8 cellular contexts compared by ENCODE assay signal in the genomic region with DNA sequence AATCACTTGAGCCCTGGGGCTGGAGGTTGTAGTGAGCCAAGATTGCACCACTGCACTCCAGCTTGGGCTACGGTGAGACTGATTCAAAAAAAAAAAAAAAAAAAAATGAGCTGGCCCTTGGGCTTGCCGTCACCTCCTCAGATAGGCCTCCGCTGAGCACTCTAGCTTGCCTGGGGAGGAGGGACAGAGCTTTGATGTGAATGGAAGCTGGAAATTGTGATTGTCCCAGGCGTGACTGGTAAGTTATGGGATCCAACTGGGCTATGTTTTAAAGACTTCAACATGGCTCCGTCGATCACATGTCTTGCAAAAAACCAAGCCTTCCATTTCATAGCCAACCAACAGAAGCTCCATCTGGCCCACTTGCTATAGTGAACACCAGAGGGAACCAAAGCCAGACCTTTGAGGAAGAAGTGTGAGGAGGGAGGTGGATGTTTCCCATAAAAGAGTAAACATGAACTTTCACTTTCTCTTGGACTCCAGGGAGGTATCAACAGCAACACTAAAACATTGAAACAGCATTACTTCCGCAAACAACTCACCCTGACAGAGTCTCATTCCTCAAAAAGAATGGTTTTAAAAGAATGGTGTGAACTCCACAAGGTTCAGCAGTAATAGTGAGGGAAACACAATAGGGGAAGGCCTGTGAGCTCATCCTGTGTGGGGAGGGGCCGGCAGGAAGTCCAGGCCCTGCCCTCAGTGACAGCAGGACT. TPM values are rescaled to one million over a fixed set of nuclear protein-coding genes. Genes with fewer than 3 reads are reported as not detected.
DNase-seq lines count a peak whose midpoint lies in the region; ATAC-seq and TF ChIP-seq lines count a peak whose summit lies in the region.

No MANE protein-coding gene starts in this region.

- no peaks in the 10 kb centered on the region for H3K27me3 Mint-ChIP-seq in progenitor cell of endocrine pancreas
- H3K27me3 Mint-ChIP-seq in CD4-positive, alpha-beta memory T cell = peaks cover 1 to 5% of the 10 kb centered on the region in 2 donors

- TF ChIP-seq CTCF in AG09319 (IDR thresholded peaks at IDR 0.05; ENCODE audit: low read depth, low read length) = peak; percentile 50
- TF ChIP-seq CTCF in progenitor cell of endocrine pancreas (IDR thresholded peaks at IDR 0.05; ENCODE audit: unreplicated experiment) = peak; percentile 8

- no peaks in the 10 kb centered on the region for H3K36me3 ChIP-seq in CD4-positive, alpha-beta memory T cell (ENCODE audit: insufficient read depth, low read length)

- peak; percentile 56 for ATAC-seq in GM18867 (IDR thresholded peaks at IDR 0.05; ENCODE audit: unreplicated experiment)
- peak; percentile 57 for ATAC-seq in HG03060 (IDR thresholded peaks at IDR 0.05; ENCODE audit: low read depth, unreplicated experiment)

- H3K9me3 Mint-ChIP-seq in progenitor cell of endocrine pancreas (ENCODE audit: low read depth) = peaks cover 7% of the 10 kb centered on the region
- H3K9me3 Mint-ChIP-seq in CD4-positive, alpha-beta memory T cell = peaks cover 0 to 14% (median 13%) of the 10 kb centered on the region in 8 donors

- CTCF ChIA-PET in CD4-positive, alpha-beta memory T cell (lab: Charles Lee; ENCODE audit: partially characterized antibody) = interaction anchor here (0.6 kb wide), 1 partner anchor 564 kb away, joined by 3 read pairs; no protein-coding TSS in a partner anchor

- DNase-seq in AG09319 (ENCODE audit: extremely low read depth, low read depth) (peak; percentile 42), RPMI8226 (peak; percentile 24), fibroblast of peridontal ligament (ENCODE audit: extremely low read depth) (peak; percentile 93), progenitor cell of endocrine pancreas (ENCODE audit: low spot score, unreplicated experiment) (no peak), NCI-H1092 (lab: John Stamatoyannopoulos, UW) (no peak)
- DNase-seq in CD4-positive, alpha-beta memory T cell = no peak

- intact Hi-C loops in CD4-positive, alpha-beta memory T cell (cut with micrococcal nuclease) = no loop called here

- H3K4me1 ChIP-seq in CD4-positive, alpha-beta memory T cell (ENCODE audit: insufficient read depth, low read length) = no peaks in the 10 kb centered on the region

- H3K27me3 ChIP-seq in CD4-positive, alpha-beta memory T cell (ENCODE audit: insufficient read depth, low read length) = no peaks in the 10 kb centered on the region

- H3K4me3 ChIP-seq in CD4-positive, alpha-beta memory T cell (ENCODE audit: low read length in 2 of 2) = no peak overlapping the region

- peaks cover 2% of the 10 kb centered on the region for H3K36me3 Mint-ChIP-seq in progenitor cell of endocrine pancreas (ENCODE audit: insufficient read depth)
- no peaks in the 10 kb centered on the region for H3K36me3 Mint-ChIP-seq in CD4-positive, alpha-beta memory T cell

- H3K4me1 Mint-ChIP-seq in progenitor cell of endocrine pancreas (ENCODE audit: low read depth) = peaks cover 5% of the 10 kb centered on the region
- H3K4me1 Mint-ChIP-seq in CD4-positive, alpha-beta memory T cell = peaks cover 0 to 4% (median 0%) of the 10 kb centered on the region in 4 donors

- no peak overlapping the region for H3K27ac Mint-ChIP-seq in progenitor cell of endocrine pancreas
- no peak overlapping the region for H3K27ac Mint-ChIP-seq in CD4-positive, alpha-beta memory T cell

- no peak overlapping the region for H3K27ac ChIP-seq in CD4-positive, alpha-beta memory T cell (ENCODE audit: low read depth, low read length)

- no peaks in the 10 kb centered on the region for H3K9me3 ChIP-seq in CD4-positive, alpha-beta memory T cell (ENCODE audit: control insufficient read depth in 1 of 2, low read length in 2 of 2)

- POLR2A ChIA-PET in CD4-positive, alpha-beta memory T cell (lab: Charles Lee; ENCODE audit: partially characterized antibody) = no interaction called here

- H3K4me3 Mint-ChIP-seq in progenitor cell of endocrine pancreas (ENCODE audit: low read depth) = no peak overlapping the region
- no peak overlapping the region for H3K4me3 Mint-ChIP-seq in CD4-positive, alpha-beta memory T cell

RNA-seq across cellular contexts. Expression of gene IL12A, which starts 59.3 kb away (rescaled TPM):
- 0.33 TPM in 1 of 2 replicates, not detected in the other for total RNA-seq in progenitor cell of endocrine pancreas
- under 1 TPM; 0.44 to 0.53 TPM for total RNA-seq in CD4-positive, alpha-beta memory T cell
- polyA plus RNA-seq in CD4-positive, alpha-beta memory T cell = not detected

Comparison
In these comparisons a context has a peak if more than half of its experiments do, and no peak if none do; other contexts are left out.
1. DNase-seq: peak in AG09319 (single experiment), RPMI8226 (single experiment) and fibroblast of peridontal ligament (single experiment); none in progenitor cell of endocrine pancreas (single experiment), CD4-positive, alpha-beta memory T cell (0 of 5) and NCI-H1092 (single experiment).